In genomic region chr5:135135530-135136201, GRCh38 we compare ENCODE assay signal across 1 cellular context.
TF ChIP-seq lines count a peak whose summit lies in the region.

No MANE protein-coding gene starts in this region.

TF ChIP-seq in K562, 482 proteins besides CTCF, POLR2A, EP300 and RAD21 (continued from another document and continues in another):
- TF ChIP-seq ZNF77 (CRISPR knock-in tag; IDR thresholded peaks at IDR 0.05): no peak
- TF ChIP-seq THRA (IDR thresholded peaks at IDR 0.05): no peak
- no peak for TF ChIP-seq SUPT5H (IDR thresholded peaks at IDR 0.05)
- no peak for TF ChIP-seq FOS (IDR thresholded peaks at IDR 0.05; ENCODE audit: extremely low read depth, insufficient read length)
- no peak for TF ChIP-seq NFXL1 (CRISPR knock-in tag; IDR thresholded peaks at IDR 0.05)
- TF ChIP-seq GABPB2 (CRISPR knock-in tag; conservative IDR thresholded peaks at IDR 0.05): no peak
- TF ChIP-seq ILK (tag; IDR thresholded peaks at IDR 0.05; ENCODE audit: borderline replicate concordance, low read depth): no peak
- no peak for TF ChIP-seq PHF20 (IDR thresholded peaks at IDR 0.05; ENCODE audit: partially characterized antibody)
- TF ChIP-seq CREB3 (tag; conservative IDR thresholded peaks at IDR 0.05; ENCODE audit: low read depth): no peak
- TF ChIP-seq SMARCA4 (IDR thresholded peaks at IDR 0.05): peak; percentile 33; the same call in 1 of the 2 replicates
- TF ChIP-seq TAL1 (IDR thresholded peaks at IDR 0.05): peak; percentile 41; the same call in 1 of the 2 replicates
- no peak for TF ChIP-seq ZFP1 (CRISPR knock-in tag; IDR thresholded peaks at IDR 0.05)
- TF ChIP-seq KLF10 (CRISPR knock-in tag; IDR thresholded peaks at IDR 0.05): no peak
- TF ChIP-seq ZBTB17 (CRISPR knock-in tag; IDR thresholded peaks at IDR 0.05): no peak
- no peak for TF ChIP-seq NR2F6 (CRISPR knock-in tag; IDR thresholded peaks at IDR 0.05)
- TF ChIP-seq CBX3 (IDR thresholded peaks at IDR 0.05; ENCODE audit: borderline replicate concordance in 1 of 2, low read length in 2 of 2): peak in 1 of 2 experiments; percentile 49; a peak in 1 of 3 replicates
- TF ChIP-seq U2AF2 (optimal IDR thresholded peaks at IDR 0.05; ENCODE audit: low read depth, low read length): no peak
- no peak for TF ChIP-seq PRPF4 (IDR thresholded peaks at IDR 0.05; ENCODE audit: insufficient read depth, low read depth, low read length, poor library complexity, severe bottlenecking)
- no peak for TF ChIP-seq GTF2E2 (tag; IDR thresholded peaks at IDR 0.05)
- TF ChIP-seq MTA3 (IDR thresholded peaks at IDR 0.05; ENCODE audit: borderline replicate concordance): no peak; the same call in 1 of the 2 replicates
- TF ChIP-seq KDM1A (IDR thresholded peaks at IDR 0.05): no peak
- TF ChIP-seq ZNF408 (CRISPR knock-in tag; IDR thresholded peaks at IDR 0.05; ENCODE audit: low read depth): no peak
- TF ChIP-seq MTF1 (CRISPR knock-in tag; IDR thresholded peaks at IDR 0.05; ENCODE audit: borderline replicate concordance): no peak
- no peak for TF ChIP-seq ETS1 (conservative IDR thresholded peaks at IDR 0.05; ENCODE audit: control insufficient read depth, low read depth, low read length)
- TF ChIP-seq NKRF (IDR thresholded peaks at IDR 0.05; ENCODE audit: borderline replicate concordance): no peak
- TF ChIP-seq ZNF282 (CRISPR knock-in tag; IDR thresholded peaks at IDR 0.05): no peak
- no peak for TF ChIP-seq ZNF609 (CRISPR knock-in tag; IDR thresholded peaks at IDR 0.05; ENCODE audit: borderline replicate concordance)
- TF ChIP-seq CREBBP (IDR thresholded peaks at IDR 0.05; ENCODE audit: low read depth, low read length): no peak
- TF ChIP-seq ZNF707 (CRISPR knock-in tag; conservative IDR thresholded peaks at IDR 0.05): no peak
- no peak for TF ChIP-seq CHD4 (IDR thresholded peaks at IDR 0.05; ENCODE audit: insufficient read depth, insufficient replicate concordance, low read depth, low read length, poor library complexity, severe bottlenecking)
- TF ChIP-seq OTX1 (CRISPR knock-in tag; IDR thresholded peaks at IDR 0.05): no peak
- no peak for TF ChIP-seq BMI1 (IDR thresholded peaks at IDR 0.05; ENCODE audit: low read length)
- no peak for TF ChIP-seq GABPA (tag; conservative IDR thresholded peaks at IDR 0.05; ENCODE audit: low read depth)
- TF ChIP-seq ERF (CRISPR knock-in tag; IDR thresholded peaks at IDR 0.05): no peak
- TF ChIP-seq SMC3 (conservative IDR thresholded peaks at IDR 0.05; ENCODE audit: insufficient read depth, low read depth, low read length): no peak
- no peak for TF ChIP-seq SRSF7 (optimal IDR thresholded peaks at IDR 0.05; ENCODE audit: low read depth, low read length)
- TF ChIP-seq E2F6 (IDR thresholded peaks at IDR 0.05; ENCODE audit: borderline replicate concordance in 1 of 2, extremely low read depth in 1 of 2, insufficient read depth in 1 of 2, insufficient read length in 1 of 2, low read depth in 1 of 2, low read length in 1 of 2, poor library complexity in 1 of 2, severe bottlenecking in 1 of 2): peak in 1 of 2 experiments; percentile 62
- TF ChIP-seq MGA (IDR thresholded peaks at IDR 0.05): peak; percentile 43; the same call in 1 of the 2 replicates
